ENCODE assay signal across 8 cellular contexts in the genomic region with DNA sequence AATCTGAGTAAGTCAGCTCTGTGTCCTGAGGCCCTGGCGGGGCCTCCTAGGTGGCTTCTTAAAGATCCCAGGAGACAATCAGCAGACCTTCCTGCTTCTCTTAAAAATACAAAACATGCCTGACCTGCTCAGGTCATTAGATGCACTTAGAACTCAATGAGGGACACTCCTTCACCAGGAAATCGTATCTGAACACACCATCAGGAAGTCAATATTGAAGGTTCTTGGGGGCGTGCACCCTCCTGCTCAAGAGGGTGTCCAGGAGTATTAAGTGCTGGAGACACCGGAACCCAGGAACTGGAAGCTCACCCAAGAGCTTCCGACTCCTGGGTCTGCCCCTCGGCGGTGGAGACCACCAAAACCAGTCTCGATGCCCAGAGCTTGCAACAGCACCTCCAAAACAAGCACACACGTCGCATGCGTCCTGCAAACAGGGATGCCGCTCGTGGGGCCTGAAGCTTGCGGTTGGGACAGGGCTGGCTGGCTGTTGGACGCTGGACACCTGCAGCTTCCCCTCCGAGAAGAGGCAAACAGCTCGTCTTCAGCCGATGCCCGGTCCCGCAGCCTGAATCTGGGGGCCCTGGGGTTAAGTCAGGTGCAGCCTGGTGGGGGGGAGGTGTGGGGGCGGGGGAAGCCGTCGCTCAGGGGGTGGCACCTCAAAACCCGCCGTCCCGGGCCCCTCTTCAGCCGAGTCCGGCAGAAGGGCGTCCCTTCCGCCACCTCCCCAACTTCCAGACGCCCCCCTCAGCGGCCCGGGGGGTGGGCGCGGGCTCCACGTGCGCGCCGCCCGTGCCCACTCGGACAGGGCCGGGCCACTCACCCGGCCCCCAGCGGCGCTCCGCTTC. TPM values are rescaled to one million over a fixed set of nuclear protein-coding genes. Genes with fewer than 3 reads are reported as not detected.
DNase-seq lines count a peak whose midpoint lies in the region; ATAC-seq and TF ChIP-seq lines count a peak whose summit lies in the region.

No MANE protein-coding gene starts in this region.

- H3K27ac ChIP-seq in GM23338 (ENCODE audit: low read depth), result no peak overlapping the region

- peaks cover 29% of the 10 kb centered on the region for H3K36me3 Mint-ChIP-seq in GM23338 (ENCODE audit: low read depth)

- peak; percentile 49 for ATAC-seq in GM23338

- H3K27me3 Mint-ChIP-seq in GM23338 (ENCODE audit: insufficient read depth, low read depth, poor library complexity), result peaks cover 14% of the 10 kb centered on the region

- H3K4me2 ChIP-seq in GM23338, result peak overlapping the region; percentile 90

- peaks cover 7% of the 10 kb centered on the region; the same call in 1 of the 2 replicates for H3K9me2 ChIP-seq in GM23338 (ENCODE audit: insufficient read depth)

- H3K9me3 Mint-ChIP-seq in GM23338, result peaks cover 14% of the 10 kb centered on the region; the same call in 2 of the 3 replicates

- H2AFZ ChIP-seq in GM23338, result peak overlapping the region; percentile 80

- H3F3A ChIP-seq in GM23338 (replicated peaks; ENCODE audit: low read depth), result 0 out of 2 replicates have a peak, but pooled peaks cover 6% of the 10 kb centered on the region

- peaks cover 29% of the 10 kb centered on the region for H3K4me1 Mint-ChIP-seq in GM23338

- no peak overlapping the region for H3K27ac Mint-ChIP-seq in GM23338

- TF ChIP-seq CTCF in GM23338 (conservative IDR thresholded peaks at IDR 0.05; ENCODE audit: low read depth in 2 of 2) (no peak), fibroblast of the aortic adventitia (IDR thresholded peaks at IDR 0.05; ENCODE audit: insufficient read depth, low read length) (no peak)

- peak overlapping the region; percentile 75 for H3K4me3 Mint-ChIP-seq in GM23338

- peak; percentile 33 for DNase-seq in NCI-H1092 treated with DMSO at 0.1 percent for 48 hours (lab: John Stamatoyannopoulos, UW)
- DNase-seq in NCI-H1092 (lab: John Stamatoyannopoulos, UW), result no peak
- peak; percentile 56 for DNase-seq in GM23338 (ENCODE audit: low spot score)
- DNase-seq in RKO (ENCODE audit: low spot score), result peak; percentile 19
- DNase-seq in fibroblast of the aortic adventitia (ENCODE audit: low read depth), result no peak
- peak; percentile 44 for DNase-seq in retina
- no peak for DNase-seq in MV-4-11 (lab: John Stamatoyannopoulos, UW)
- no peak for DNase-seq in midbrain (lab: John Stamatoyannopoulos, UW)

- H4K20me1 ChIP-seq in GM23338 (replicated peaks; ENCODE audit: insufficient read depth), result no peaks in the 10 kb centered on the region

- H3K27me3 ChIP-seq in GM23338 (ENCODE audit: insufficient read depth), result peaks cover 17% of the 10 kb centered on the region

- H3K4me1 ChIP-seq in GM23338 (ENCODE audit: insufficient read depth), result peaks cover 15% of the 10 kb centered on the region

- peaks cover 44% of the 10 kb centered on the region for H3K79me2 ChIP-seq in GM23338 (replicated peaks; ENCODE audit: insufficient read depth)

- no peaks in the 10 kb centered on the region for H3K36me3 ChIP-seq in GM23338 (ENCODE audit: insufficient read depth)

- H3K4me3 ChIP-seq in GM23338, result peak overlapping the region; percentile 68
- peak overlapping the region; percentile 4 for H3K4me3 ChIP-seq in fibroblast of the aortic adventitia (ENCODE audit: low read depth, low read length)

TF ChIP-seq in GM23338, 12 proteins besides CTCF, POLR2A, EP300 and RAD21:
- TF ChIP-seq NANOG (IDR thresholded peaks at IDR 0.05; ENCODE audit: borderline replicate concordance) (no peak), ZNF331 (CRISPR knock-in tag; IDR thresholded peaks at IDR 0.05; ENCODE audit: low read depth) (no peak), CREB1 (CRISPR knock-in tag; IDR thresholded peaks at IDR 0.05; ENCODE audit: low read depth) (no peak), ZNF114 (CRISPR knock-in tag; IDR thresholded peaks at IDR 0.05) (no peak), POLR2AphosphoS5 (IDR thresholded peaks at IDR 0.05; ENCODE audit: low read depth) (0 out of 2 replicates have a peak, but pooled peaks have one; percentile 5)
- TF ChIP-seq, protein P1, sequence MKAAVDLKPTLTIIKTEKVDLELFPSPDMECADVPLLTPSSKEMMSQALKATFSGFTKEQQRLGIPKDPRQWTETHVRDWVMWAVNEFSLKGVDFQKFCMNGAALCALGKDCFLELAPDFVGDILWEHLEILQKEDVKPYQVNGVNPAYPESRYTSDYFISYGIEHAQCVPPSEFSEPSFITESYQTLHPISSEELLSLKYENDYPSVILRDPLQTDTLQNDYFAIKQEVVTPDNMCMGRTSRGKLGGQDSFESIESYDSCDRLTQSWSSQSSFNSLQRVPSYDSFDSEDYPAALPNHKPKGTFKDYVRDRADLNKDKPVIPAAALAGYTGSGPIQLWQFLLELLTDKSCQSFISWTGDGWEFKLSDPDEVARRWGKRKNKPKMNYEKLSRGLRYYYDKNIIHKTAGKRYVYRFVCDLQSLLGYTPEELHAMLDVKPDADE (IDR thresholded peaks at IDR 0.05), result no peak
- TF ChIP-seq, protein P2, sequence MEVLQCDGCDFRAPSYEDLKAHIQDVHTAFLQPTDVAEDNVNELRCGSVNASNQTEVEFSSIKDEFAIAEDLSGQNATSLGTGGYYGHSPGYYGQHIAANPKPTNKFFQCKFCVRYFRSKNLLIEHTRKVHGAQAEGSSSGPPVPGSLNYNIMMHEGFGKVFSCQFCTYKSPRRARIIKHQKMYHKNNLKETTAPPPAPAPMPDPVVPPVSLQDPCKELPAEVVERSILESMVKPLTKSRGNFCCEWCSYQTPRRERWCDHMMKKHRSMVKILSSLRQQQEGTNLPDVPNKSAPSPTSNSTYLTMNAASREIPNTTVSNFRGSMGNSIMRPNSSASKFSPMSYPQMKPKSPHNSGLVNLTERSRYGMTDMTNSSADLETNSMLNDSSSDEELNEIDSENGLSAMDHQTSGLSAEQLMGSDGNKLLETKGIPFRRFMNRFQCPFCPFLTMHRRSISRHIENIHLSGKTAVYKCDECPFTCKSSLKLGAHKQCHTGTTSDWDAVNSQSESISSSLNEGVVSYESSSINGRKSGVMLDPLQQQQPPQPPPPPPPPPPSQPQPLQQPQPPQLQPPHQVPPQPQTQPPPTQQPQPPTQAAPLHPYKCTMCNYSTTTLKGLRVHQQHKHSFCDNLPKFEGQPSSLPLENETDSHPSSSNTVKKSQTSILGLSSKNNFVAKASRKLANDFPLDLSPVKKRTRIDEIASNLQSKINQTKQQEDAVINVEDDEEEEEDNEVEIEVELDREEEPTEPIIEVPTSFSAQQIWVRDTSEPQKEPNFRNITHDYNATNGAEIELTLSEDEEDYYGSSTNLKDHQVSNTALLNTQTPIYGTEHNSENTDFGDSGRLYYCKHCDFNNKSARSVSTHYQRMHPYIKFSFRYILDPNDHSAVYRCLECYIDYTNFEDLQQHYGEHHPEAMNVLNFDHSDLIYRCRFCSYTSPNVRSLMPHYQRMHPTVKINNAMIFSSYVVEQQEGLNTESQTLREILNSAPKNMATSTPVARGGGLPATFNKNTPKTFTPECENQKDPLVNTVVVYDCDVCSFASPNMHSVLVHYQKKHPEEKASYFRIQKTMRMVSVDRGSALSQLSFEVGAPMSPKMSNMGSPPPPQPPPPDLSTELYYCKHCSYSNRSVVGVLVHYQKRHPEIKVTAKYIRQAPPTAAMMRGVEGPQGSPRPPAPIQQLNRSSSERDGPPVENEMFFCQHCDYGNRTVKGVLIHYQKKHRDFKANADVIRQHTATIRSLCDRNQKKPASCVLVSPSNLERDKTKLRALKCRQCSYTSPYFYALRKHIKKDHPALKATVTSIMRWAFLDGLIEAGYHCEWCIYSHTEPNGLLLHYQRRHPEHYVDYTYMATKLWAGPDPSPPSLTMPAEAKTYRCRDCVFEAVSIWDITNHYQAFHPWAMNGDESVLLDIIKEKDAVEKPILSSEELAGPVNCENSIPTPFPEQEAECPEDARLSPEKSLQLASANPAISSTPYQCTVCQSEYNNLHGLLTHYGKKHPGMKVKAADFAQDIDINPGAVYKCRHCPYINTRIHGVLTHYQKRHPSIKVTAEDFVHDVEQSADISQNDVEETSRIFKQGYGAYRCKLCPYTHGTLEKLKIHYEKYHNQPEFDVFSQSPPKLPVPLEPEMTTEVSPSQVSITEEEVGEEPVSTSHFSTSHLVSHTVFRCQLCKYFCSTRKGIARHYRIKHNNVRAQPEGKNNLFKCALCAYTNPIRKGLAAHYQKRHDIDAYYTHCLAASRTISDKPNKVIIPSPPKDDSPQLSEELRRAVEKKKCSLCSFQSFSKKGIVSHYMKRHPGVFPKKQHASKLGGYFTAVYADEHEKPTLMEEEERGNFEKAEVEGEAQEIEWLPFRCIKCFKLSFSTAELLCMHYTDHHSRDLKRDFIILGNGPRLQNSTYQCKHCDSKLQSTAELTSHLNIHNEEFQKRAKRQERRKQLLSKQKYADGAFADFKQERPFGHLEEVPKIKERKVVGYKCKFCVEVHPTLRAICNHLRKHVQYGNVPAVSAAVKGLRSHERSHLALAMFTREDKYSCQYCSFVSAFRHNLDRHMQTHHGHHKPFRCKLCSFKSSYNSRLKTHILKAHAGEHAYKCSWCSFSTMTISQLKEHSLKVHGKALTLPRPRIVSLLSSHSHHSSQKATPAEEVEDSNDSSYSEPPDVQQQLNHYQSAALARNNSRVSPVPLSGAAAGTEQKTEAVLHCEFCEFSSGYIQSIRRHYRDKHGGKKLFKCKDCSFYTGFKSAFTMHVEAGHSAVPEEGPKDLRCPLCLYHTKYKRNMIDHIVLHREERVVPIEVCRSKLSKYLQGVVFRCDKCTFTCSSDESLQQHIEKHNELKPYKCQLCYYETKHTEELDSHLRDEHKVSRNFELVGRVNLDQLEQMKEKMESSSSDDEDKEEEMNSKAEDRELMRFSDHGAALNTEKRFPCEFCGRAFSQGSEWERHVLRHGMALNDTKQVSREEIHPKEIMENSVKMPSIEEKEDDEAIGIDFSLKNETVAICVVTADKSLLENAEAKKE (CRISPR knock-in tag; IDR thresholded peaks at IDR 0.05), result no peak

RNA-seq across cellular contexts. Expression of a gene that starts 0.7 kb away (rescaled TPM):
- total RNA-seq in GM23338 (2014; rRNA removed; shearing (Covaris generic)), result 13.1 and 17.7 TPM in 2 replicates
- polyA plus RNA-seq in GM23338 (2016; fragmentation: Nextera tagmentation; extraction: Ambion mirVana), result 6.3 and 7.1 TPM in 2 replicates
- 1.5 and 4.2 TPM in 2 replicates for total RNA-seq in fibroblast of the aortic adventitia (ENCODE audit: low replicate concordance)

Comparison
In these comparisons a context has a peak if more than half of its experiments do, and no peak if none do; other contexts are left out.
1. DNase-seq: peak in NCI-H1092 treated with DMSO at 0.1 percent for 48 hours (single experiment), GM23338 (single experiment), RKO (single experiment) and retina (single experiment); none in NCI-H1092 (single experiment), fibroblast of the aortic adventitia (single experiment), MV-4-11 (single experiment) and midbrain (single experiment).